10 cellular contexts compared by ENCODE assay signal in genomic region chr4:2263701-2264321, GRCh38. TPM values are rescaled to one million over a fixed set of nuclear protein-coding genes. Genes with fewer than 3 reads are reported as not detected.
DNase-seq lines count a peak whose midpoint lies in the region; ATAC-seq and TF ChIP-seq lines count a peak whose summit lies in the region.
"Had no signal": no experiment of that assay in that cellular context is flagged by ENCODE, and none has a peak within 500 bp of the region (broad histone marks: within the 10 kb centered on the region; RNA-seq: fewer than 3 reads in every experiment).

No MANE protein-coding gene starts in this region.

- ATAC-seq in activated CD8-positive, alpha-beta memory T cell treated with anti-CD3 and anti-CD28 coated beads, Interleukin-2, amount 10 ng/mL, durations not matched to agents 7 days and 5 days = no peak
- no peak for ATAC-seq in heart left ventricle
- no peak for ATAC-seq in HG03378 (IDR thresholded peaks at IDR 0.05; ENCODE audit: unreplicated experiment)

- DNase-seq in activated CD8-positive, alpha-beta memory T cell treated with anti-CD3 and anti-CD28 coated beads, Interleukin-2, amount 10 ng/mL, durations not matched to agents 7 days and 5 days = no peak
- no peak for DNase-seq in activated CD8-positive, alpha-beta memory T cell treated with anti-CD3 and anti-CD28 coated beads for 24 hours
- DNase-seq in NCI-H774 (lab: John Stamatoyannopoulos, UW) (peak; percentile 8), heart left ventricle (peak in 3 of 5 donors; percentile 18 to 44 (median 23)), smooth muscle cell of the brain vasculature (ENCODE audit: low read depth, low spot score) (peak; percentile 46), DMS79 treated with DMSO at 0.1 percent for 48 hours (lab: John Stamatoyannopoulos, UW) (no peak), HAP-1 (ENCODE audit: low spot score in 2 of 2) (no peak)
- DNase-seq: activated CD4-positive, alpha-beta T cell treated with anti-CD3 and anti-CD28 coated beads for 48 hours; stomach had no signal

- H3K4me3 ChIP-seq in heart left ventricle (no peak overlapping the region), HAP-1 (no peak overlapping the region)

- H3K27me3 Mint-ChIP-seq in activated CD8-positive, alpha-beta memory T cell treated with anti-CD3 and anti-CD28 coated beads, Interleukin-2, amount 10 ng/mL, durations not matched to agents 7 days and 5 days = no peaks in the 10 kb centered on the region

- H3K36me3 ChIP-seq in heart left ventricle = peaks cover 0 to 5% (median 0%) of the 10 kb centered on the region in 9 donors
- no peaks in the 10 kb centered on the region for H3K36me3 ChIP-seq in HAP-1 (replicated peaks)

- peak overlapping the region; percentile 59 for H3K27ac Mint-ChIP-seq in activated CD8-positive, alpha-beta memory T cell treated with anti-CD3 and anti-CD28 coated beads, Interleukin-2, amount 10 ng/mL, durations not matched to agents 7 days and 5 days

- peaks cover 1% of the 10 kb centered on the region for H3K4me1 Mint-ChIP-seq in activated CD8-positive, alpha-beta memory T cell treated with anti-CD3 and anti-CD28 coated beads, Interleukin-2, amount 10 ng/mL, durations not matched to agents 7 days and 5 days

- H3K4me3 Mint-ChIP-seq in activated CD8-positive, alpha-beta memory T cell treated with anti-CD3 and anti-CD28 coated beads, Interleukin-2, amount 10 ng/mL, durations not matched to agents 7 days and 5 days = peak overlapping the region; percentile 64

- no peaks in the 10 kb centered on the region for H3K36me3 Mint-ChIP-seq in activated CD8-positive, alpha-beta memory T cell treated with anti-CD3 and anti-CD28 coated beads, Interleukin-2, amount 10 ng/mL, durations not matched to agents 7 days and 5 days

- no peaks in the 10 kb centered on the region for H3K9me3 Mint-ChIP-seq in activated CD8-positive, alpha-beta memory T cell treated with anti-CD3 and anti-CD28 coated beads, Interleukin-2, amount 10 ng/mL, durations not matched to agents 7 days and 5 days (ENCODE audit: low read depth)

- CTCF ChIA-PET in activated CD8-positive, alpha-beta memory T cell treated with anti-CD3 and anti-CD28 coated beads, Interleukin-2, amount 10 ng/mL, durations not matched to agents 7 days and 5 days (lab: Charles Lee) = interaction anchor here (0.6 to 1.0 kb wide), 2 partner anchors 149 to 196 kb away, joined by 3 to 7 read pairs; no protein-coding TSS in a partner anchor

- 80 to 96% (median 88%) methylated on average over 5 to 8 of the region's 8 CpGs for WGBS in heart left ventricle, 4 donors

- no peaks in the 10 kb centered on the region for H3K9me3 ChIP-seq in heart left ventricle
- no peaks in the 10 kb centered on the region for H3K9me3 ChIP-seq in HAP-1
- H3K9me3 ChIP-seq: stomach had no signal

- TF ChIP-seq POLR2A in heart left ventricle (IDR thresholded peaks at IDR 0.05) = no peak

- TF ChIP-seq CTCF in heart left ventricle (IDR thresholded peaks at IDR 0.05) = no peak

- peak overlapping the region in 1 of 12 donors; percentile 98 for H3K27ac ChIP-seq in heart left ventricle

- no peaks in the 10 kb centered on the region for H3K27me3 ChIP-seq in heart left ventricle
- no peaks in the 10 kb centered on the region for H3K27me3 ChIP-seq in HAP-1 (ENCODE audit: low read depth)
- H3K27me3 ChIP-seq: stomach had no signal

- intact Hi-C loops in heart left ventricle (cut with DNase I) = loop anchor here in 6 of 10 donors (5.0 to 10.0 kb wide), 6 partner anchors 148 to 491 kb away; partner anchors contain the start of genes CFAP99 (in 4 of the 6), ZFYVE28 (in 4 of the 6), FAM193A (in 1 of the 6) and TNIP2 (in 1 of the 6)

- H3K4me1 ChIP-seq in heart left ventricle (peaks cover 15 to 75% (median 49%) of the 10 kb centered on the region in 12 donors), HAP-1 (no peaks in the 10 kb centered on the region)

- in situ Hi-C loops in HAP-1 (cut with MboI; ENCODE audit: low sequenced_read_pairs) = no loop called here

RNA-seq across cellular contexts. Expression of gene MXD4, which starts 1.9 kb away (rescaled TPM):
- total RNA-seq in activated CD8-positive, alpha-beta memory T cell treated with anti-CD3 and anti-CD28 coated beads, Interleukin-2, amount 10 ng/mL, durations not matched to agents 7 days and 5 days = 10 to 100 TPM; 13.7 to 14.3 TPM
- 10 to 100 TPM; 27.5 to 76.6 (median 35.5) TPM for total RNA-seq in heart left ventricle
- polyA plus RNA-seq in heart left ventricle = 10 to 100 TPM; 39.0 to 55.5 TPM

RNA-seq across cellular contexts. Expression of gene HAUS3, which starts 21.9 kb away (rescaled TPM):
- total RNA-seq in activated CD8-positive, alpha-beta memory T cell treated with anti-CD3 and anti-CD28 coated beads, Interleukin-2, amount 10 ng/mL, durations not matched to agents 7 days and 5 days = 10 to 100 TPM; 29.8 to 34.5 TPM
- 1 to 10 TPM; 4.2 to 8.3 (median 6.3) TPM for total RNA-seq in heart left ventricle
- 1 to 10 TPM; 4.2 to 6.8 TPM for polyA plus RNA-seq in heart left ventricle

RNA-seq across cellular contexts. Expression of gene POLN, which starts 21.9 kb away (rescaled TPM):
- total RNA-seq in activated CD8-positive, alpha-beta memory T cell treated with anti-CD3 and anti-CD28 coated beads, Interleukin-2, amount 10 ng/mL, durations not matched to agents 7 days and 5 days = 1 to 10 TPM; 5.5 to 5.6 TPM
- total RNA-seq in heart left ventricle = 1 to 10 TPM in 7 of 9 donors, under 1 TPM in 2; 0.38 to 4.5 (median 2.6) TPM
- polyA plus RNA-seq in heart left ventricle = under 1 TPM; 0.79 to 0.84 TPM

Comparison
In these comparisons a context has a peak if more than half of its experiments do, and no peak if none do; other contexts are left out.
1. DNase-seq: peak in NCI-H774 (single experiment), heart left ventricle (3 of 5) and smooth muscle cell of the brain vasculature (single experiment); none in activated CD8-positive, alpha-beta memory T cell treated with anti-CD3 and anti-CD28 coated beads, Interleukin-2, amount 10 ng/mL, durations not matched to agents 7 days and 5 days (single experiment), activated CD8-positive, alpha-beta memory T cell treated with anti-CD3 and anti-CD28 coated beads for 24 hours (single experiment), DMS79 treated with DMSO at 0.1 percent for 48 hours (single experiment) and HAP-1 (0 of 2).